ENCODE assay signal across 1 cellular context in the genomic region with DNA sequence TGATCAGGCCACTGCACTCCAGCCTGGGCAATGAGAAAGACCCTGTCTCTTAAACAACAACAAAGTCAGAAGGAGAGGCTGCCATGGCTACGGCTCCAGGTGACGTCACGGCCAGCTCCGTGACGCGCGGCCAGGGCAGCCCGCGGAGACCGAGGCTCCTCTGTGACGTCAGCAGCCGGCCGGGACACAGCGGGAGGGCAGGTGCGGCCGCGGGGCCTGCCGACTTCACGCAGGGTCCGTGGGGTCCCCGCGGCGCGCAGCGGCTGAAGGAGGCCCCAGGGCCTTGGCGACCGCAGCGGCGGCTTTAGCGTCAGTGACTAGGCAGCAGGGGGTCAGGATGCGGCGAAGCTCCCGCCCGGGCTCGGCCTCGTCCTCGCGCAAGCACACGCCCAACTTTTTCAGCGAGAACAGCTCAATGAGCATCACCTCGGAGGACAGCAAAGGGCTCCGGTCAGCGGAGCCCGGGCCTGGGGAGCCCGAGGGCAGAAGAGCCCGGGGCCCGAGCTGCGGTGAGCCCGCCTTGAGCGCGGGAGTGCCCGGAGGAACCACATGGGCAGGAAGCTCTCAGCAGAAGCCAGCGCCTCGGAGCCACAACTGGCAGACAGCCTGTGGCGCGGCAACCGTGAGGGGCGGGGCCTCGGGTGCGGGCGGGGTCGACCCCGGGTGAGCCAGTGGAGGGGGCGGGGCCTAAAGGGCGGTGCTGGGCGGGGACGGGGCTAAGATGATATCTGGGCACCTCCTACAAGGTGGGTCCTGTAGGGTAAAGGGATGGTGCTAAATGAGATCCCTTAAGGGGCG.
TF ChIP-seq lines count a peak whose summit lies in the region.

Gene SPAG4 (plus strand): TSS at position 163 of the 798 bp plus-strand sequence. CDS start 175 bp downstream, at position 338.

TF ChIP-seq in Ishikawa, 13 proteins besides CTCF, POLR2A, EP300 and RAD21 (continued from another document):
- TF ChIP-seq, protein P1, sequence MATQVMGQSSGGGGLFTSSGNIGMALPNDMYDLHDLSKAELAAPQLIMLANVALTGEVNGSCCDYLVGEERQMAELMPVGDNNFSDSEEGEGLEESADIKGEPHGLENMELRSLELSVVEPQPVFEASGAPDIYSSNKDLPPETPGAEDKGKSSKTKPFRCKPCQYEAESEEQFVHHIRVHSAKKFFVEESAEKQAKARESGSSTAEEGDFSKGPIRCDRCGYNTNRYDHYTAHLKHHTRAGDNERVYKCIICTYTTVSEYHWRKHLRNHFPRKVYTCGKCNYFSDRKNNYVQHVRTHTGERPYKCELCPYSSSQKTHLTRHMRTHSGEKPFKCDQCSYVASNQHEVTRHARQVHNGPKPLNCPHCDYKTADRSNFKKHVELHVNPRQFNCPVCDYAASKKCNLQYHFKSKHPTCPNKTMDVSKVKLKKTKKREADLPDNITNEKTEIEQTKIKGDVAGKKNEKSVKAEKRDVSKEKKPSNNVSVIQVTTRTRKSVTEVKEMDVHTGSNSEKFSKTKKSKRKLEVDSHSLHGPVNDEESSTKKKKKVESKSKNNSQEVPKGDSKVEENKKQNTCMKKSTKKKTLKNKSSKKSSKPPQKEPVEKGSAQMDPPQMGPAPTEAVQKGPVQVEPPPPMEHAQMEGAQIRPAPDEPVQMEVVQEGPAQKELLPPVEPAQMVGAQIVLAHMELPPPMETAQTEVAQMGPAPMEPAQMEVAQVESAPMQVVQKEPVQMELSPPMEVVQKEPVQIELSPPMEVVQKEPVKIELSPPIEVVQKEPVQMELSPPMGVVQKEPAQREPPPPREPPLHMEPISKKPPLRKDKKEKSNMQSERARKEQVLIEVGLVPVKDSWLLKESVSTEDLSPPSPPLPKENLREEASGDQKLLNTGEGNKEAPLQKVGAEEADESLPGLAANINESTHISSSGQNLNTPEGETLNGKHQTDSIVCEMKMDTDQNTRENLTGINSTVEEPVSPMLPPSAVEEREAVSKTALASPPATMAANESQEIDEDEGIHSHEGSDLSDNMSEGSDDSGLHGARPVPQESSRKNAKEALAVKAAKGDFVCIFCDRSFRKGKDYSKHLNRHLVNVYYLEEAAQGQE (IDR thresholded peaks at IDR 0.05; ENCODE audit: low read depth): no peak
- TF ChIP-seq TAF1 (IDR thresholded peaks at IDR 0.05; ENCODE audit: low read depth) (peak; percentile 48; the same call in 1 of the 2 replicates), MAX (IDR thresholded peaks at IDR 0.05) (peak; percentile 97), TCF12 (IDR thresholded peaks at IDR 0.05; ENCODE audit: low read depth) (peak; percentile 43; the same call in 1 of the 2 replicates), TEAD4 (IDR thresholded peaks at IDR 0.05) (peak; percentile 10; the same call in 1 of the 2 replicates), CREB1 (IDR thresholded peaks at IDR 0.05; ENCODE audit: low read depth) (peak; percentile 93), FOXM1 (IDR thresholded peaks at IDR 0.05; ENCODE audit: borderline replicate concordance, low read depth) (no peak), NFIC (IDR thresholded peaks at IDR 0.05) (no peak), CEBPB (IDR thresholded peaks at IDR 0.05) (no peak)
